Comparison of ENCODE assay signal across 8 cellular contexts in the genomic region with DNA sequence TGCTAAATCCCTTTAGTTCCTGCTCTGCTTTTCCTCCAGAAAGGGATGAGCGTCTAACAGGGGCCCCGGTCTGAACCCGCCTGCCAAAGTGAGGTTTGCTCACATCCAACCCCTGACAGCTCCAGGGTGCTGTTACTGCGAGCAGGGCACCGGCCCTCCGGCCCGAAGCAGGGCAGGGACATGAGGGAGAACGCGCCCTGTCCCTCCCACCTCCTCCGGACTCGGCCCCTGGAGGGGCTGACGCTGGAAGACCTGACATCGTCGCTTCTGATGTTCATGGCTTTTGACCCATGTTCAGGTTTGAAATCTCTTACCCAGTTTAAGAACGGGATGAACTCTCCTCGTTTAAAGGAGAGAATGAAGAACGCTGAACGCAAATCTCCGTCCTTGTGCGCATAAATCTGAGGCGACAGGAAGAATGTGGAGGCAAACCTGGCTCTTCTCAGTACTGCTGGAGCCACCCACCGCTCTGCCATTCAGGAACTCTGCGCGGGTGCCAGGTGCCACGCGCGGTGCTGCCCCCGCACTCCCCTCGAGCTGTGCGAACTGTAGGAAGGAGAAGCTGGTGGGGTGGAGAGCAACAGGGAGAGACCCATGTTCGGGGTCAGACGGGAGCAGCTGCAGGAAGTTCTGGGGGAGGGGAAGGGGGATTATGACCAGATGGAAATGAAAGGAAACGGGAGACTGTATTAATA. TPM values are rescaled to one million over a fixed set of nuclear protein-coding genes. Genes with fewer than 3 reads are reported as not detected.
A peak's percentile ranks its signal among the peaks of the same experiment; 100 is the strongest.
DNase-seq lines count a peak whose midpoint lies in the region; ATAC-seq and TF ChIP-seq lines count a peak whose summit lies in the region.

No MANE protein-coding gene starts in this region.

- DNase-seq in BJ (ENCODE audit: low read depth) (no peak), heart left ventricle (peak in 4 of 5 donors; percentile 48 to 67 (median 59)), posterior vena cava (ENCODE audit: low spot score) (peak; percentile 73), ecto neural progenitor cell (ENCODE audit: low spot score) (no peak)
- DNase-seq in activated CD4-positive, alpha-beta memory T cell treated with anti-CD3 and anti-CD28 coated beads, Interleukin-2, amount 10 ng/mL, durations not matched to agents 7 days and 5 days: no peak

- POLR2A ChIA-PET in BJ (lab: Charles Lee): interaction anchor here (0.5 to 1.3 kb wide), 10 partner anchors 10 to 511 kb away, joined by 3 to 25 read pairs (median 5); a partner anchor contains a TSS
- POLR2A ChIA-PET in activated CD4-positive, alpha-beta memory T cell treated with anti-CD3 and anti-CD28 coated beads, Interleukin-2, amount 10 ng/mL, durations not matched to agents 7 days and 5 days (lab: Charles Lee): interaction anchor here (0.9 to 7.8 kb wide), 32 partner anchors 11 to 307 kb away, joined by 3 to 130 read pairs (median 4); a partner anchor contains a TSS

- peaks cover 21% of the 10 kb centered on the region for H3K36me3 ChIP-seq in BJ (ENCODE audit: control insufficient read depth, insufficient read depth, low read length)
- H3K36me3 ChIP-seq in heart left ventricle: peaks cover 0 to 72% (median 60%) of the 10 kb centered on the region in 9 donors

- intact Hi-C loops in heart left ventricle (cut with DNase I): loop anchor here in 3 of 10 donors (1.0 to 2.0 kb wide), 3 partner anchors 16 to 28 kb away; a partner anchor contains a TSS
- intact Hi-C loops in posterior vena cava (cut with DNase I): loop anchor here in 1 of 2 donors (2.0 kb wide), 1 partner anchor 16 kb away; a partner anchor contains a TSS

- peaks cover 7 to 68% (median 42%) of the 10 kb centered on the region in 12 donors for H3K4me1 ChIP-seq in heart left ventricle

- H3K4me1 Mint-ChIP-seq in activated CD4-positive, alpha-beta memory T cell treated with anti-CD3 and anti-CD28 coated beads, Interleukin-2, amount 10 ng/mL, durations not matched to agents 7 days and 5 days: peaks cover 53% of the 10 kb centered on the region

- TF ChIP-seq POLR2A in heart left ventricle (IDR thresholded peaks at IDR 0.05): no peak

- no peaks in the 10 kb centered on the region for H3K27me3 ChIP-seq in BJ (ENCODE audit: control insufficient read depth, insufficient read depth, low read length)
- no peaks in the 10 kb centered on the region for H3K27me3 ChIP-seq in heart left ventricle

- WGBS in heart left ventricle, 4 donors: 2 to 6% (median 3%) methylated on average over 24 to 33 of the region's 33 CpGs

- no peaks in the 10 kb centered on the region for H3K27me3 Mint-ChIP-seq in activated CD4-positive, alpha-beta memory T cell treated with anti-CD3 and anti-CD28 coated beads, Interleukin-2, amount 10 ng/mL, durations not matched to agents 7 days and 5 days

- H3K9me3 ChIP-seq in heart left ventricle: no peaks in the 10 kb centered on the region

- CTCF ChIA-PET in BJ (lab: Yijun Ruan, JAX): interaction anchor here (0.5 to 2.8 kb wide), 8 partner anchors 11 to 307 kb away, joined by 3 to 16 read pairs (median 5); a partner anchor contains a TSS
- CTCF ChIA-PET in activated CD4-positive, alpha-beta memory T cell treated with anti-CD3 and anti-CD28 coated beads, Interleukin-2, amount 10 ng/mL, durations not matched to agents 7 days and 5 days (lab: Charles Lee): interaction anchor here (0.9 to 3.9 kb wide), 15 partner anchors 14 to 287 kb away, joined by 3 to 20 read pairs (median 6); a partner anchor contains a TSS

- H3K9me3 Mint-ChIP-seq in activated CD4-positive, alpha-beta memory T cell treated with anti-CD3 and anti-CD28 coated beads, Interleukin-2, amount 10 ng/mL, durations not matched to agents 7 days and 5 days: no peaks in the 10 kb centered on the region

- peak overlapping the region; percentile 94 for H3K4me3 Mint-ChIP-seq in activated CD4-positive, alpha-beta memory T cell treated with anti-CD3 and anti-CD28 coated beads, Interleukin-2, amount 10 ng/mL, durations not matched to agents 7 days and 5 days

- peak; percentile 19 for ATAC-seq in GM18907 (IDR thresholded peaks at IDR 0.05; ENCODE audit: unreplicated experiment)
- peak; percentile 2 for ATAC-seq in HG03565 (IDR thresholded peaks at IDR 0.05; ENCODE audit: unreplicated experiment)
- ATAC-seq in heart left ventricle: peak; percentile 2 to 31 (median 18)
- no peak for ATAC-seq in HG03571 (IDR thresholded peaks at IDR 0.05; ENCODE audit: unreplicated experiment)

- H3K4me3 ChIP-seq in BJ (ENCODE audit: low read depth, low read length) (peak overlapping the region; percentile 63), heart left ventricle (peak overlapping the region; percentile 38 to 95 (median 74))

- H3K36me3 Mint-ChIP-seq in activated CD4-positive, alpha-beta memory T cell treated with anti-CD3 and anti-CD28 coated beads, Interleukin-2, amount 10 ng/mL, durations not matched to agents 7 days and 5 days (ENCODE audit: low read depth): peaks cover 77% of the 10 kb centered on the region

- H3K27ac ChIP-seq in heart left ventricle: peak overlapping the region; percentile 61 to 98 (median 94)

- H3K27ac Mint-ChIP-seq in activated CD4-positive, alpha-beta memory T cell treated with anti-CD3 and anti-CD28 coated beads, Interleukin-2, amount 10 ng/mL, durations not matched to agents 7 days and 5 days: peak overlapping the region; percentile 91

- TF ChIP-seq CTCF in BJ (IDR thresholded peaks at IDR 0.05; ENCODE audit: insufficient read depth, low read depth, low read length): no peak
- TF ChIP-seq CTCF in heart left ventricle (IDR thresholded peaks at IDR 0.05): no peak

RNA-seq across cellular contexts. Expression of a gene that starts 0.8 kb away (rescaled TPM):
- polyA plus RNA-seq in BJ (2011; rRNA removed) (2,358 and 2,459 TPM in 2 replicates), heart left ventricle (1,000 to 10,000 TPM in 1 of 2 donors, 100 to 1,000 TPM in 1; 549 to 1,190 TPM)
- 990 and 1,705 TPM in 2 replicates for polyA minus RNA-seq in BJ (2011; rRNA and poly(A)+ RNA removed)
- 100 to 1,000 TPM; 991 to 999 TPM for total RNA-seq in activated CD4-positive, alpha-beta memory T cell treated with anti-CD3 and anti-CD28 coated beads, Interleukin-2, amount 10 ng/mL, durations not matched to agents 7 days and 5 days
- total RNA-seq in heart left ventricle (1,000 to 10,000 TPM in 3 of 9 donors, 100 to 1,000 TPM in 6; 799 to 1,135 (median 929) TPM), posterior vena cava (100 to 1,000 TPM; 706 to 749 TPM)

RNA-seq across cellular contexts. Expression of a gene that starts 16.8 kb away (rescaled TPM):
- polyA plus RNA-seq in BJ (2011; rRNA removed) (6.4 and 9.9 TPM in 2 replicates), heart left ventricle (10 to 100 TPM in 1 of 2 donors, 1 to 10 TPM in 1; 8.5 to 12.2 TPM)
- polyA minus RNA-seq in BJ (2011; rRNA and poly(A)+ RNA removed): 2.8 and 4.5 TPM in 2 replicates
- total RNA-seq in activated CD4-positive, alpha-beta memory T cell treated with anti-CD3 and anti-CD28 coated beads, Interleukin-2, amount 10 ng/mL, durations not matched to agents 7 days and 5 days: 10 to 100 TPM; 23.7 to 25.2 TPM
- total RNA-seq in heart left ventricle (10 to 100 TPM in 7 of 9 donors, 1 to 10 TPM in 2; 6.3 to 16.3 (median 11.3) TPM), posterior vena cava (10 to 100 TPM; 10.7 to 14.1 TPM)

RNA-seq across cellular contexts. Expression of a gene that starts 27.2 kb away (rescaled TPM):
- polyA plus RNA-seq in BJ (2011; rRNA removed) (16.4 and 17.8 TPM in 2 replicates), heart left ventricle (10 to 100 TPM; 18.4 to 40.3 TPM)
- 42.7 and 47.1 TPM in 2 replicates for polyA minus RNA-seq in BJ (2011; rRNA and poly(A)+ RNA removed)
- 100 to 1,000 TPM; 226 TPM for total RNA-seq in activated CD4-positive, alpha-beta memory T cell treated with anti-CD3 and anti-CD28 coated beads, Interleukin-2, amount 10 ng/mL, durations not matched to agents 7 days and 5 days
- total RNA-seq in heart left ventricle (10 to 100 TPM; 24.1 to 55.3 (median 33.7) TPM), posterior vena cava (10 to 100 TPM; 56.5 to 67.2 TPM)

RNA-seq across cellular contexts. Expression of a gene that starts 27.9 kb away (rescaled TPM):
- polyA plus RNA-seq in BJ (2011; rRNA removed): 145 and 185 TPM in 2 replicates
- 360 and 464 TPM in 2 replicates for polyA minus RNA-seq in BJ (2011; rRNA and poly(A)+ RNA removed)
- 100 to 1,000 TPM; 323 to 360 TPM for total RNA-seq in activated CD4-positive, alpha-beta memory T cell treated with anti-CD3 and anti-CD28 coated beads, Interleukin-2, amount 10 ng/mL, durations not matched to agents 7 days and 5 days
- 100 to 1,000 TPM; 251 to 861 (median 409) TPM for total RNA-seq in heart left ventricle
- polyA plus RNA-seq in heart left ventricle: 100 to 1,000 TPM in 1 of 2 donors, 10 to 100 TPM in 1; 84.4 to 251 TPM
- 100 to 1,000 TPM; 938 to 955 TPM for total RNA-seq in posterior vena cava

RNA-seq across cellular contexts. Expression of a gene that starts 38.1 kb away (rescaled TPM):
- 18.9 and 26.5 TPM in 2 replicates for polyA plus RNA-seq in BJ (2011; rRNA removed)
- 15.0 and 19.0 TPM in 2 replicates for polyA minus RNA-seq in BJ (2011; rRNA and poly(A)+ RNA removed)
- 100 to 1,000 TPM; 121 to 122 TPM for total RNA-seq in activated CD4-positive, alpha-beta memory T cell treated with anti-CD3 and anti-CD28 coated beads, Interleukin-2, amount 10 ng/mL, durations not matched to agents 7 days and 5 days
- total RNA-seq in heart left ventricle: 10 to 100 TPM in 8 of 9 donors, 1 to 10 TPM in 1; 8.8 to 40.9 (median 16.2) TPM
- 10 to 100 TPM; 14.7 to 15.3 TPM for polyA plus RNA-seq in heart left ventricle
- total RNA-seq in posterior vena cava: 10 to 100 TPM; 58.7 to 63.8 TPM

Comparison
In these comparisons a context has a peak if more than half of its experiments do, and no peak if none do; other contexts are left out.
1. DNase-seq: peak in heart left ventricle (4 of 5) and posterior vena cava (single experiment); none in BJ (single experiment), activated CD4-positive, alpha-beta memory T cell treated with anti-CD3 and anti-CD28 coated beads, Interleukin-2, amount 10 ng/mL, durations not matched to agents 7 days and 5 days (single experiment) and ecto neural progenitor cell (single experiment).